In the genomic region with DNA sequence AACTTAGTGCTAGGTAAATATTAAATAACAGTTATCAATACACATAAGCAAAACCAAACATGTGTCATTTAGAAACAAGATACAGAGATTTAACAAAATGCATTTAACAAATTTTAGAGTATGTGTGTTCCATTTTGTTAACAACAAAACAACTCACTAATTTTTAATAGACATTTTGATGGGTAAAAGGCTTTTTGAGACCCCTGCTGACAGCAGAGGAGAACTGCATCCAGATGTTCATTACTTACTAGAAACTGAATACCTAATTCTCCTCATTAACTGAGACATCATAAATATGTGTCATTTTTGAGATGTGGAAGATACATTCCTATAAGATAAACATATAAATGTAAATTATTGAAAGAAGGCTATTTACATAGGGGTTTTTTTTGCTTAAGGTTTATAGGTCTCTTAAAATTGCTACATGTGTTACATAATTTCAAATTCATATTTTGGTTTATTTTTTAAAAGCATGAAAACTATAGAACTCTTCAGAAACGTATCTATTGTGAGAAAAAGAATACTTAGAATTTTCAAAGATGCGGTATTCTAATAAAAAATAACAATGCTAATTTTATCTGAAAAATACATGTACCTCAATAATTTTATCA, we compare ENCODE assay signal across 8 cellular contexts.
A peak's percentile ranks its signal among the peaks of the same experiment; 100 is the strongest.
DNase-seq lines count a peak whose midpoint lies in the region; ATAC-seq, FAIRE-seq and TF ChIP-seq lines count a peak whose summit lies in the region.

No MANE protein-coding gene starts in this region.

- H4K20me1 ChIP-seq in IMR-90 (ENCODE audit: insufficient read depth, low read length) (no peaks in the 10 kb centered on the region), astrocyte (ENCODE audit: insufficient read depth, low read length) (no peaks in the 10 kb centered on the region), HepG2 (ENCODE audit: insufficient read depth, low read length) (no peaks in the 10 kb centered on the region)

- no peak overlapping the region for H4K8ac ChIP-seq in IMR-90 (ENCODE audit: low read depth in 2 of 2, low read length in 2 of 2)

- intact Hi-C loops in IMR-90 (cut with micrococcal nuclease) (loop anchor here (1.0 to 5.0 kb wide), 5 partner anchors 172 to 947 kb away; no protein-coding TSS in a partner anchor), HepG2 (cut with micrococcal nuclease; ENCODE audit: unreplicated experiment) (no loop called here), natural killer cell (cut with micrococcal nuclease) (no loop called here)

- H3K4me1 ChIP-seq in IMR-90 (ENCODE audit: control insufficient read depth, insufficient read depth, low read length) = no peaks in the 10 kb centered on the region
- H3K4me1 ChIP-seq in astrocyte (ENCODE audit: insufficient read depth, low read length) = no peaks in the 10 kb centered on the region
- H3K4me1 ChIP-seq in HepG2 (ENCODE audit: insufficient read depth, low read length) = no peaks in the 10 kb centered on the region

- H3K79me2 ChIP-seq in astrocyte (ENCODE audit: insufficient read depth, low read length) (no peaks in the 10 kb centered on the region), HepG2 (ENCODE audit: insufficient read depth, low read length) (no peaks in the 10 kb centered on the region)

- CTCF ChIA-PET in IMR-90 (lab: Yijun Ruan, JAX) = no interaction called here
- CTCF ChIA-PET in HepG2 (lab: Yijun Ruan, JAX; ENCODE audit: low intra/inter-chr PET ratio, low total read pairs) = interaction anchor here (1.8 to 1.9 kb wide), 2 partner anchors 700 to 949 kb away, joined by 11 read pairs; no protein-coding TSS in a partner anchor

- peak; percentile 63 for FAIRE-seq in astrocyte (lab: Jason Lieb, UNC)
- FAIRE-seq in HepG2 (lab: Jason Lieb, UNC) = peak; percentile 36

- H3K27me3 Mint-ChIP-seq in astrocyte (ENCODE audit: low read depth, unreplicated experiment) (no peaks in the 10 kb centered on the region), natural killer cell (ENCODE audit: low read depth in 2 of 2) (no peaks in the 10 kb centered on the region)

- in situ Hi-C loops in IMR-90 (cut with MboI; ENCODE audit: low sequenced_read_pairs) (loop anchor here (25.0 kb wide), 3 partner anchors 707 to 932 kb away; no protein-coding TSS in a partner anchor), HepG2 (cut with HindIII; ENCODE audit: extremely low pct_ligation_motif_present, low pct_unique_long_range_greater_than_20kb) (no loop called here)

- no peak for TF ChIP-seq POLR2A in IMR-90 (IDR thresholded peaks at IDR 0.05; ENCODE audit: low read depth, low read length)
- no peak for TF ChIP-seq POLR2A in HepG2 (IDR thresholded peaks at IDR 0.05; ENCODE audit: insufficient read depth in 1 of 2, low read depth in 2 of 2, low read length in 2 of 2)

- no peaks in the 10 kb centered on the region for H3K9me1 ChIP-seq in IMR-90 (ENCODE audit: insufficient read depth, low read length)

- dilution Hi-C loops in IMR-90 (cut with HindIII; ENCODE audit: low sequenced_read_pairs, unreplicated experiment) = no loop called here

- H3K9me3 Mint-ChIP-seq in astrocyte (ENCODE audit: unreplicated experiment) = peaks cover 2% of the 10 kb centered on the region
- peaks cover 0 to 6% of the 10 kb centered on the region in 2 donors for H3K9me3 Mint-ChIP-seq in natural killer cell

- no peak overlapping the region for H3K18ac ChIP-seq in IMR-90 (ENCODE audit: low read depth, low read length)

- H2AK9ac ChIP-seq in IMR-90 (replicated peaks; ENCODE audit: low read depth, low read length, poor library complexity) = no peak overlapping the region

- H3K27ac Mint-ChIP-seq in astrocyte (ENCODE audit: unreplicated experiment) (no peak overlapping the region), natural killer cell (no peak overlapping the region)

- BruUV-seq in IMR-90 (replicated peaks; lab: Mats Ljungman, UMichigan) (no TSS peak), HepG2 (replicated peaks; lab: Mats Ljungman, UMichigan) (no TSS peak)

- no peak overlapping the region for H3K56ac ChIP-seq in IMR-90 (ENCODE audit: extremely low read depth, insufficient read depth, low read length)

- no peak overlapping the region for H3K4me3 Mint-ChIP-seq in astrocyte (ENCODE audit: unreplicated experiment)
- H3K4me3 Mint-ChIP-seq in natural killer cell = no peak overlapping the region

- POLR2A ChIA-PET in IMR-90 (lab: Charles Lee; ENCODE audit: unreplicated experiment) = no interaction called here
- POLR2A ChIA-PET in HepG2 (lab: Yijun Ruan, JAX) = no interaction called here

- peak; percentile 43; the same call in 1 of the 2 replicates for TF ChIP-seq CTCF in GM12875 (IDR thresholded peaks at IDR 0.05; ENCODE audit: borderline replicate concordance, insufficient read depth, low read depth, low read length)
- peak; percentile 72 for TF ChIP-seq CTCF in IMR-90 (conservative IDR thresholded peaks at IDR 0.05; ENCODE audit: low read depth, low read length)
- TF ChIP-seq CTCF in astrocyte (IDR thresholded peaks at IDR 0.05; ENCODE audit: insufficient read depth, low read depth, low read length) = peak; percentile 85
- peak; percentile 46 for TF ChIP-seq CTCF in HepG2 (CRISPR knock-in tag; IDR thresholded peaks at IDR 0.05)
- TF ChIP-seq CTCF in natural killer cell (IDR thresholded peaks at IDR 0.05) = no peak

- no peak overlapping the region for H2BK120ac ChIP-seq in IMR-90 (ENCODE audit: low read depth, low read length)

- H3K4me3 ChIP-seq in GM12875 (ENCODE audit: low read depth, low read length) = no peak overlapping the region
- no peak overlapping the region for H3K4me3 ChIP-seq in IMR-90 (ENCODE audit: insufficient read depth, low read depth, low read length)
- H3K4me3 ChIP-seq in astrocyte (ENCODE audit: insufficient read depth, low read depth, low read length) = no peak overlapping the region
- no peak overlapping the region for H3K4me3 ChIP-seq in HepG2 (replicated peaks in 1 of 3; ENCODE audit: insufficient read depth in 1 of 3, low read depth in 2 of 3, low read length in 3 of 3)

- H4K91ac ChIP-seq in IMR-90 (ENCODE audit: insufficient read depth, low read depth, low read length) = no peak overlapping the region

- WGBS in IMR-90 (ENCODE audit: extremely low coverage in 2 of 2, insufficient read length in 1 of 2), 2 experiments = no CpG with 5 or more reads among the region's 2 CpGs
- WGBS in HepG2 (ENCODE audit: low lambda C conversion rate) = 22% methylated on average over 2 of the region's 2 CpGs

- no peak overlapping the region for H3K14ac ChIP-seq in IMR-90 (replicated peaks; ENCODE audit: low read depth, low read length)

- ATAC-seq in IMR-90 (ENCODE audit: low read depth) (peak; percentile 62), HepG2 (no peak), natural killer cell (no peak), GM21825 (IDR thresholded peaks at IDR 0.05; ENCODE audit: unreplicated experiment) (no peak)

- H2AFZ ChIP-seq in IMR-90 (replicated peaks; ENCODE audit: low read length, poor library complexity) (no peak overlapping the region), astrocyte (ENCODE audit: low read depth, low read length) (no peak overlapping the region), HepG2 (ENCODE audit: low read length) (no peak overlapping the region)

- H3K9me3 ChIP-seq in IMR-90 (ENCODE audit: control insufficient read depth, insufficient read depth, low read length) (no peaks in the 10 kb centered on the region), astrocyte (ENCODE audit: insufficient read depth, low read depth, low read length) (no peaks in the 10 kb centered on the region), HepG2 (ENCODE audit: low read length) (no peaks in the 10 kb centered on the region)

- peak; percentile 43 for DNase-seq in AG08395 (ENCODE audit: low spot score)
- DNase-seq in IMR-90 = peak; percentile 40
- DNase-seq in astrocyte (ENCODE audit: low read depth) = no peak
- peak; percentile 8 for DNase-seq in HepG2 (ENCODE audit: low spot score)
- no peak for DNase-seq in natural killer cell
- no peak for DNase-seq in activated naive CD4-positive, alpha-beta T cell (lab: John Stamatoyannopoulos, UW)

- no peak overlapping the region for H4K5ac ChIP-seq in IMR-90 (ENCODE audit: low read depth, low read length)

- H3K27ac ChIP-seq in IMR-90 (ENCODE audit: insufficient read depth, low read length) (no peak overlapping the region), astrocyte (ENCODE audit: low read depth, low read length) (no peak overlapping the region), HepG2 (ENCODE audit: extremely low read length, insufficient read depth, low read length) (no peak overlapping the region)

- H3K9ac ChIP-seq in IMR-90 (ENCODE audit: low read depth, low read length) (no peak overlapping the region), astrocyte (ENCODE audit: low read length) (no peak overlapping the region), HepG2 (ENCODE audit: insufficient read depth, low read depth, low read length) (no peak overlapping the region)

- TF ChIP-seq EP300 in HepG2 (IDR thresholded peaks at IDR 0.05; ENCODE audit: low read depth in 2 of 2, low read length in 2 of 2) (no peak), HepG2 (CRISPR knock-in tag; IDR thresholded peaks at IDR 0.05; ENCODE audit: borderline replicate concordance) (no peak)

- TF ChIP-seq RAD21 in IMR-90 (IDR thresholded peaks at IDR 0.05; ENCODE audit: low read length) (peak; percentile 75), HepG2 (CRISPR knock-in tag; IDR thresholded peaks at IDR 0.05) (no peak)

- H3K79me1 ChIP-seq in IMR-90 (ENCODE audit: low read depth in 1 of 2, low read length in 2 of 2) = no peaks in the 10 kb centered on the region

- H3K27me3 ChIP-seq in IMR-90 (ENCODE audit: control insufficient read depth, insufficient read depth, low read length) = no peaks in the 10 kb centered on the region
- no peaks in the 10 kb centered on the region for H3K27me3 ChIP-seq in astrocyte (ENCODE audit: insufficient read depth, low read length)
- no peaks in the 10 kb centered on the region for H3K27me3 ChIP-seq in HepG2 (ENCODE audit: control insufficient read depth in 1 of 2, insufficient read depth in 2 of 2, low read length in 2 of 2)

- H2AK5ac ChIP-seq in IMR-90 (ENCODE audit: low read depth, low read length) = no peak overlapping the region

- H3K4ac ChIP-seq in IMR-90 (ENCODE audit: low read depth, low read length) = no peak overlapping the region

- H3K4me2 ChIP-seq in IMR-90 (ENCODE audit: low read depth, low read length) (no peak overlapping the region), astrocyte (ENCODE audit: low read length) (no peak overlapping the region), HepG2 (ENCODE audit: low read depth, low read length) (no peak overlapping the region)

- no peak overlapping the region for H2BK20ac ChIP-seq in IMR-90 (ENCODE audit: low read depth, low read length)

- H3K36me3 ChIP-seq in IMR-90 (ENCODE audit: control insufficient read depth, insufficient read depth, low read length) = no peaks in the 10 kb centered on the region
- no peaks in the 10 kb centered on the region for H3K36me3 ChIP-seq in astrocyte (ENCODE audit: insufficient read depth, low read length)
- no peaks in the 10 kb centered on the region for H3K36me3 ChIP-seq in HepG2 (replicated peaks in 1 of 2; ENCODE audit: control insufficient read depth in 1 of 2, insufficient read depth in 2 of 2, low read length in 2 of 2)

- H3K36me3 Mint-ChIP-seq in astrocyte (ENCODE audit: low read depth, unreplicated experiment) (no peaks in the 10 kb centered on the region), natural killer cell (no peaks in the 10 kb centered on the region)

- H3K4me1 Mint-ChIP-seq in astrocyte (ENCODE audit: low read depth, unreplicated experiment) = no peaks in the 10 kb centered on the region
- H3K4me1 Mint-ChIP-seq in natural killer cell = no peaks in the 10 kb centered on the region

- no peak overlapping the region for H3K23ac ChIP-seq in IMR-90 (ENCODE audit: low read depth, low read length)

- no peak overlapping the region for H2BK15ac ChIP-seq in IMR-90 (ENCODE audit: low read depth, low read length)

- no peak overlapping the region for H2BK5ac ChIP-seq in IMR-90 (ENCODE audit: low read depth, low read length, poor library complexity, severe bottlenecking)

Comparison
In these comparisons a context has a peak if more than half of its experiments do, and no peak if none do; other contexts are left out.
1. DNase-seq: peak in AG08395 (single experiment), IMR-90 (single experiment) and HepG2 (single experiment); none in astrocyte (single experiment), natural killer cell (single experiment) and activated naive CD4-positive, alpha-beta T cell (0 of 4).